8 cellular contexts compared by ENCODE assay signal in genomic region chr5:6713274-6714181, GRCh38. TPM values are rescaled to one million over a fixed set of nuclear protein-coding genes. Genes with fewer than 3 reads are reported as not detected.
A peak's percentile ranks its signal among the peaks of the same experiment; 100 is the strongest.
DNase-seq lines count a peak whose midpoint lies in the region; ATAC-seq, FAIRE-seq and TF ChIP-seq lines count a peak whose summit lies in the region.

TENT4A (plus strand) TSS chr5:6713432; CDS start chr5:6713984, 552 bp downstream.

- H3K27me3 ChIP-seq in CD4-positive, CD25-positive, alpha-beta regulatory T cell (ENCODE audit: control insufficient read depth, insufficient read depth, low read length), result no peaks in the 10 kb centered on the region
- H3K27me3 ChIP-seq in HUES64 (ENCODE audit: insufficient read depth, low read length), result peaks cover 12% of the 10 kb centered on the region
- no peaks in the 10 kb centered on the region for H3K27me3 ChIP-seq in pancreas

- intact Hi-C loops in Right ventricle myocardium inferior (cut with DNase I) (loop anchor here (2.0 to 10.0 kb wide), 3 partner anchors 81 to 339 kb away; partner anchors contain the start of genes MED10, NSUN2 and SRD5A1), pancreas (cut with DNase I) (loop anchor here in 1 of 3 donors (10.0 kb wide), 1 partner anchor 79 kb away; the partner anchor contains the start of genes NSUN2 and SRD5A1)

- TF ChIP-seq CTCF in pancreas (IDR thresholded peaks at IDR 0.05), result no peak

- no peak for FAIRE-seq in pancreas (lab: Jason Lieb, UNC)

- peaks cover 6 to 43% (median 29%) of the 10 kb centered on the region in 4 donors for H3K4me1 Mint-ChIP-seq in CD4-positive, CD25-positive, alpha-beta regulatory T cell
- H3K4me1 Mint-ChIP-seq in activated naive CD4-positive, alpha-beta T cell treated with anti-CD3 and anti-CD28 coated beads, Interleukin-2, amount 10 ng/mL, durations not matched to agents 7 days and 5 days, result peaks cover 51% of the 10 kb centered on the region

- peaks cover 5% of the 10 kb centered on the region for H3K36me3 Mint-ChIP-seq in CD4-positive, CD25-positive, alpha-beta regulatory T cell
- peaks cover 26% of the 10 kb centered on the region for H3K36me3 Mint-ChIP-seq in activated naive CD4-positive, alpha-beta T cell treated with anti-CD3 and anti-CD28 coated beads, Interleukin-2, amount 10 ng/mL, durations not matched to agents 7 days and 5 days

- CTCF ChIA-PET in activated naive CD4-positive, alpha-beta T cell treated with anti-CD3 and anti-CD28 coated beads, Interleukin-2, amount 10 ng/mL, durations not matched to agents 7 days and 5 days (lab: Charles Lee), result no interaction called here

- peaks cover 0 to 5% (median 0%) of the 10 kb centered on the region in 7 donors for H3K9me3 Mint-ChIP-seq in CD4-positive, CD25-positive, alpha-beta regulatory T cell
- H3K9me3 Mint-ChIP-seq in activated naive CD4-positive, alpha-beta T cell treated with anti-CD3 and anti-CD28 coated beads, Interleukin-2, amount 10 ng/mL, durations not matched to agents 7 days and 5 days, result no peaks in the 10 kb centered on the region

- under 1% methylated on average over 162 of the region's 163 CpGs for WGBS in HUES64
- WGBS in pancreas, 2 donors, result 1% methylated on average over 25 to 163 of the region's 163 CpGs

- H3K27me3 Mint-ChIP-seq in CD4-positive, CD25-positive, alpha-beta regulatory T cell, result peaks cover 6% of the 10 kb centered on the region
- H3K27me3 Mint-ChIP-seq in activated naive CD4-positive, alpha-beta T cell treated with anti-CD3 and anti-CD28 coated beads, Interleukin-2, amount 10 ng/mL, durations not matched to agents 7 days and 5 days, result peaks cover 16% of the 10 kb centered on the region

- peak within 1 kb of the TSS; percentile 81 for H3K9ac ChIP-seq in HUES64 (ENCODE audit: low read depth, low read length)

- peak within 1 kb of the TSS; percentile 90 to 95 (median 92) for H3K4me3 Mint-ChIP-seq in CD4-positive, CD25-positive, alpha-beta regulatory T cell
- peak within 1 kb of the TSS; percentile 84 for H3K4me3 Mint-ChIP-seq in activated naive CD4-positive, alpha-beta T cell treated with anti-CD3 and anti-CD28 coated beads, Interleukin-2, amount 10 ng/mL, durations not matched to agents 7 days and 5 days

- peak within 1 kb of the TSS; percentile 88 for H3K27ac ChIP-seq in CD4-positive, CD25-positive, alpha-beta regulatory T cell (ENCODE audit: insufficient read depth, low read length, poor library complexity, severe bottlenecking)
- H3K27ac ChIP-seq in HUES64 (ENCODE audit: low read depth, low read length) (peak within 1 kb of the TSS; percentile 93), pancreas (peak within 1 kb of the TSS; percentile 93 to 98 (median 95))

- DNase-seq in CD4-positive, CD25-positive, alpha-beta regulatory T cell, result peak in 1 of 3 donors; percentile 29
- DNase-seq in activated naive CD4-positive, alpha-beta T cell treated with anti-CD3 and anti-CD28 coated beads, Interleukin-2, amount 10 ng/mL, durations not matched to agents 7 days and 5 days, result peak; percentile 51
- peak; percentile 81 for DNase-seq in Right ventricle myocardium inferior (ENCODE audit: missing footprints)
- peak in 3 of 6 donors; percentile 37 to 99 (median 63) for DNase-seq in pancreas
- no peak for DNase-seq in NCI-H146 treated with DMSO at 0.1 percent for 48 hours (lab: John Stamatoyannopoulos, UW; ENCODE audit: unreplicated experiment)
- no peak for DNase-seq in A172 (ENCODE audit: low spot score)

- H3K36me3 ChIP-seq in CD4-positive, CD25-positive, alpha-beta regulatory T cell (ENCODE audit: control insufficient read depth, insufficient read depth, low read length), result peaks cover under 1% of the 10 kb centered on the region
- H3K36me3 ChIP-seq in HUES64 (ENCODE audit: insufficient read depth, low read length) (no peaks in the 10 kb centered on the region; the same call in none of the 2 replicates), pancreas (no peaks in the 10 kb centered on the region)

- peak within 1 kb of the TSS; percentile 70 for H3K4me3 ChIP-seq in CD4-positive, CD25-positive, alpha-beta regulatory T cell (ENCODE audit: low read depth, low read length)
- peak within 1 kb of the TSS; percentile 76 for H3K4me3 ChIP-seq in HUES64 (ENCODE audit: low read length)
- H3K4me3 ChIP-seq in pancreas, result peak within 1 kb of the TSS; percentile 55 to 83 (median 69)

- no peak for ATAC-seq in CD4-positive, CD25-positive, alpha-beta regulatory T cell (ENCODE audit: low read depth in 2 of 2)
- ATAC-seq in GM19328 (IDR thresholded peaks at IDR 0.05; ENCODE audit: unreplicated experiment) (peak; percentile 22), Right ventricle myocardium inferior (no peak), pancreas (no peak)

- peak within 1 kb of the TSS; percentile 89 to 95 (median 90) for H3K27ac Mint-ChIP-seq in CD4-positive, CD25-positive, alpha-beta regulatory T cell
- H3K27ac Mint-ChIP-seq in activated naive CD4-positive, alpha-beta T cell treated with anti-CD3 and anti-CD28 coated beads, Interleukin-2, amount 10 ng/mL, durations not matched to agents 7 days and 5 days, result peak within 1 kb of the TSS; percentile 95

- H3K4me1 ChIP-seq in CD4-positive, CD25-positive, alpha-beta regulatory T cell (ENCODE audit: control insufficient read depth, insufficient read depth, low read length, poor library complexity, severe bottlenecking), result peaks cover 46% of the 10 kb centered on the region
- H3K4me1 ChIP-seq in HUES64 (ENCODE audit: insufficient read depth, low read length), result peaks cover 17% of the 10 kb centered on the region
- H3K4me1 ChIP-seq in pancreas, result peaks cover 14 to 23% (median 14%) of the 10 kb centered on the region in 3 donors

- no peaks in the 10 kb centered on the region for H3K9me3 ChIP-seq in CD4-positive, CD25-positive, alpha-beta regulatory T cell (ENCODE audit: control insufficient read depth in 2 of 2, low read length in 2 of 2)
- H3K9me3 ChIP-seq in HUES64 (ENCODE audit: insufficient read depth, low read depth, low read length), result no peaks in the 10 kb centered on the region
- H3K9me3 ChIP-seq in pancreas, result no peaks in the 10 kb centered on the region

RNA-seq across cellular contexts. Expression of gene TENT4A, which starts in this region (rescaled TPM):
- 66.5 TPM for total RNA-seq in CD4-positive, CD25-positive, alpha-beta regulatory T cell
- 1 to 10 TPM in 2 of 4 donors, under 1 TPM in 2; 0.74 to 3.2 (median 1.0) TPM for polyA plus RNA-seq in CD4-positive, CD25-positive, alpha-beta regulatory T cell
- polyA plus RNA-seq in HUES64 (2013, experiment 1 of 2), result 12.8 TPM
- polyA plus RNA-seq in HUES64 (2013, experiment 2 of 2), result 14.6 TPM
- total RNA-seq in Right ventricle myocardium inferior (13.0 TPM), pancreas (10 to 100 TPM in 1 of 6 donors, 1 to 10 TPM in 5; 7.0 to 13.5 (median 8.5) TPM)
- polyA plus RNA-seq in pancreas, result 10 to 100 TPM in 1 of 2 donors, 1 to 10 TPM in 1; 8.3 to 13.6 TPM
- total RNA-seq in A172 (2014; rRNA removed; shearing (Covaris generic)), result 7.6 and 7.8 TPM in 2 replicates

Comparison
In these comparisons a context has a peak if more than half of its experiments do, and no peak if none do; other contexts are left out.
1. DNase-seq: peak in activated naive CD4-positive, alpha-beta T cell treated with anti-CD3 and anti-CD28 coated beads, Interleukin-2, amount 10 ng/mL, durations not matched to agents 7 days and 5 days (single experiment) and Right ventricle myocardium inferior (single experiment); none in NCI-H146 treated with DMSO at 0.1 percent for 48 hours (single experiment) and A172 (single experiment).
2. Peak in every context shown above with its lines, with median percentiles within 50 percentile points of each other: H3K27ac ChIP-seq and H3K4me3 ChIP-seq.